7 cellular contexts compared by ENCODE assay signal in genomic region chr19:3471954-3472655, GRCh38. TPM values are rescaled to one million over a fixed set of nuclear protein-coding genes. Genes with fewer than 3 reads are reported as not detected.
DNase-seq lines count a peak whose midpoint lies in the region; ATAC-seq, FAIRE-seq and TF ChIP-seq lines count a peak whose summit lies in the region.

No MANE protein-coding gene starts in this region.

- CTCF ChIA-PET in HEK293 (lab: Yijun Ruan, JAX): interaction anchor here (0.6 to 6.4 kb wide), 27 partner anchors 11 to 1197 kb away, joined by 3 to 107 read pairs (median 5); partner anchors contain the start of genes DAPK3, DOHH, FZR1 and SMIM24
- CTCF ChIA-PET in activated CD4-positive, alpha-beta T cell treated with anti-CD3 and anti-CD28 coated beads for 36 hours (lab: Charles Lee): interaction anchor here (0.8 to 2.1 kb wide), 8 partner anchors 14 to 167 kb away, joined by 3 to 10 read pairs (median 4); no protein-coding TSS in a partner anchor

- WGBS in pancreas, 2 donors: 21 to 24% methylated on average over 24 of the region's 24 CpGs
- 15 to 16% methylated on average over 18 to 24 of the region's 24 CpGs for WGBS in GM23248 (ENCODE audit: low coverage in 1 of 2, low lambda C conversion rate in 2 of 2, missing lambda C conversion rate in 2 of 2), 2 experiments

- no peaks in the 10 kb centered on the region for H3K27me3 ChIP-seq in pancreas
- H3K27me3 ChIP-seq in GM23248 (replicated peaks; ENCODE audit: insufficient read depth): no peaks in the 10 kb centered on the region

- POLR2A ChIA-PET in HEK293 (lab: Yijun Ruan, JAX): interaction anchor here (0.5 kb wide), 1 partner anchor 324 kb away, joined by 3 read pairs; no protein-coding TSS in a partner anchor
- POLR2A ChIA-PET in activated CD4-positive, alpha-beta T cell treated with anti-CD3 and anti-CD28 coated beads for 36 hours (lab: Charles Lee): no interaction called here

- H3K9me3 Mint-ChIP-seq in activated CD4-positive, alpha-beta T cell treated with anti-CD3 and anti-CD28 coated beads for 36 hours (ENCODE audit: low read depth): peaks cover 2% of the 10 kb centered on the region

- H3K9me3 ChIP-seq in HEK293 (ENCODE audit: control insufficient read depth, insufficient read depth, low read depth, low read length) (no peaks in the 10 kb centered on the region), pancreas (no peaks in the 10 kb centered on the region), GM23248 (ENCODE audit: low read depth) (no peaks in the 10 kb centered on the region)

- no peak overlapping the region for H2AFZ ChIP-seq in GM23248

- intact Hi-C loops in activated CD4-positive, alpha-beta T cell treated with anti-CD3 and anti-CD28 coated beads for 36 hours (cut with DNase I, micrococcal nuclease): loop anchor here (1.0 to 5.0 kb wide), 3 partner anchors 145 to 167 kb away; no protein-coding TSS in a partner anchor
- intact Hi-C loops in pancreas (cut with DNase I): loop anchor here in 2 of 3 donors (5.0 to 10.0 kb wide), 2 partner anchors 145 to 157 kb away; no protein-coding TSS in a partner anchor

- H3K36me3 Mint-ChIP-seq in activated CD4-positive, alpha-beta T cell treated with anti-CD3 and anti-CD28 coated beads for 36 hours (ENCODE audit: low read depth): peaks cover 2% of the 10 kb centered on the region

- H3K27ac Mint-ChIP-seq in activated CD4-positive, alpha-beta T cell treated with anti-CD3 and anti-CD28 coated beads for 36 hours: no peak overlapping the region

- no peaks in the 10 kb centered on the region for H3K27me3 Mint-ChIP-seq in activated CD4-positive, alpha-beta T cell treated with anti-CD3 and anti-CD28 coated beads for 36 hours

- FAIRE-seq in pancreas (lab: Jason Lieb, UNC): no peak

- no peak overlapping the region for H3K4me2 ChIP-seq in GM23248 (ENCODE audit: unreplicated experiment)

- no peak overlapping the region for H3K4me3 ChIP-seq in HEK293 (ENCODE audit: low read depth, low read length)
- no peak overlapping the region for H3K4me3 ChIP-seq in pancreas
- no peak overlapping the region for H3K4me3 ChIP-seq in GM23248

- H3K27ac ChIP-seq in HEK293 (ENCODE audit: extremely low read depth, low read depth, low read length): no peak overlapping the region
- no peak overlapping the region for H3K27ac ChIP-seq in pancreas
- H3K27ac ChIP-seq in GM23248: no peak overlapping the region

- H3K9ac ChIP-seq in GM23248: no peak overlapping the region; the same call in 1 of the 2 replicates

- H3K4me3 Mint-ChIP-seq in activated CD4-positive, alpha-beta T cell treated with anti-CD3 and anti-CD28 coated beads for 36 hours: no peak overlapping the region

- TF ChIP-seq CTCF in HEK293 (tag by site-specific recombination; IDR thresholded peaks at IDR 0.05) (peak; percentile 79), pancreas (IDR thresholded peaks at IDR 0.05) (peak; percentile 64 to 82 (median 76))

- no peaks in the 10 kb centered on the region for H3K4me1 ChIP-seq in HEK293 (ENCODE audit: control insufficient read depth, insufficient read depth, low read length)
- peaks cover 0 to 5% (median 0%) of the 10 kb centered on the region in 3 donors for H3K4me1 ChIP-seq in pancreas
- H3K4me1 ChIP-seq in GM23248 (ENCODE audit: insufficient read depth): no peaks in the 10 kb centered on the region

- in situ Hi-C loops in GM23248 (cut with MboI): loop anchor here (5.0 kb wide), 1 partner anchor 145 kb away; no protein-coding TSS in a partner anchor

- no peaks in the 10 kb centered on the region for H3K79me2 ChIP-seq in GM23248 (ENCODE audit: insufficient read depth)

- DNase-seq in activated CD4-positive, alpha-beta T cell treated with anti-CD3 and anti-CD28 coated beads for 36 hours: peak; percentile 66
- peak in 3 of 6 donors; percentile 56 to 81 (median 65) for DNase-seq in pancreas
- DNase-seq in GM23248: no peak
- no peak for DNase-seq in H4 (ENCODE audit: low spot score)
- DNase-seq in NCI-H2227 (lab: John Stamatoyannopoulos, UW; ENCODE audit: unreplicated experiment): no peak

- no peaks in the 10 kb centered on the region for H3K4me1 Mint-ChIP-seq in activated CD4-positive, alpha-beta T cell treated with anti-CD3 and anti-CD28 coated beads for 36 hours

- H3K9me2 ChIP-seq in GM23248 (ENCODE audit: insufficient read depth): no peaks in the 10 kb centered on the region

- no peaks in the 10 kb centered on the region for H4K20me1 ChIP-seq in GM23248 (ENCODE audit: insufficient read depth)

- H3F3A ChIP-seq in GM23248 (ENCODE audit: insufficient read depth): 0 out of 2 replicates have a peak, but pooled peaks cover 3% of the 10 kb centered on the region

- peak; percentile 36 for ATAC-seq in activated CD4-positive, alpha-beta T cell treated with anti-CD3 and anti-CD28 coated beads for 36 hours
- ATAC-seq in esophagus mucosa (peak; percentile 37), pancreas (peak; percentile 37 to 68 (median 63))

- no peaks in the 10 kb centered on the region for H3K36me3 ChIP-seq in HEK293 (ENCODE audit: control insufficient read depth in 2 of 2, insufficient read depth in 1 of 2, low read length in 2 of 2)
- no peaks in the 10 kb centered on the region for H3K36me3 ChIP-seq in pancreas
- H3K36me3 ChIP-seq in GM23248 (ENCODE audit: low read depth): no peaks in the 10 kb centered on the region

TF ChIP-seq in HEK293, 187 proteins besides CTCF, POLR2A, EP300 and RAD21 (continues in another document):
- no peak for TF ChIP-seq MYNN (tag by site-specific recombination; IDR thresholded peaks at IDR 0.05; ENCODE audit: borderline replicate concordance)
- no peak for TF ChIP-seq ZNF391 (tag by site-specific recombination; IDR thresholded peaks at IDR 0.05; ENCODE audit: borderline replicate concordance, low read depth)
- TF ChIP-seq KLF9 (tag by site-specific recombination; IDR thresholded peaks at IDR 0.05; ENCODE audit: low read depth): no peak
- TF ChIP-seq BCL11A (tag by site-specific recombination; IDR thresholded peaks at IDR 0.05; ENCODE audit: low read depth): no peak
- no peak for TF ChIP-seq ZNF707 (tag by site-specific recombination; IDR thresholded peaks at IDR 0.05)
- TF ChIP-seq ZNF114 (tag by site-specific recombination; IDR thresholded peaks at IDR 0.05): no peak
- no peak for TF ChIP-seq ZSCAN16 (tag by site-specific recombination; IDR thresholded peaks at IDR 0.05)
- no peak for TF ChIP-seq ZNF292 (tag by site-specific recombination; IDR thresholded peaks at IDR 0.05; ENCODE audit: borderline replicate concordance, low read depth)
- no peak for TF ChIP-seq ZNF112 (tag by site-specific recombination; IDR thresholded peaks at IDR 0.05)
- peak; percentile 46; the same call in 1 of the 2 replicates for TF ChIP-seq ZNF341 (tag by site-specific recombination; IDR thresholded peaks at IDR 0.05; ENCODE audit: low read depth)
- TF ChIP-seq FEZF1 (tag by site-specific recombination; IDR thresholded peaks at IDR 0.05): no peak
- TF ChIP-seq ZNF214 (tag by site-specific recombination; IDR thresholded peaks at IDR 0.05; ENCODE audit: borderline replicate concordance): no peak
- TF ChIP-seq ZNF404 (tag by site-specific recombination; IDR thresholded peaks at IDR 0.05): no peak
- TF ChIP-seq ZNF433 (tag by site-specific recombination; IDR thresholded peaks at IDR 0.05; ENCODE audit: low read depth): no peak
- no peak for TF ChIP-seq ZNF626 (tag by site-specific recombination; IDR thresholded peaks at IDR 0.05)
- no peak for TF ChIP-seq ZNF701 (tag by site-specific recombination; IDR thresholded peaks at IDR 0.05)

RNA-seq across cellular contexts. Expression of gene SMIM24, which starts 8.2 kb away (rescaled TPM):
- under 1 TPM in 1 of 2 experiments, not detected in 1; 0.49 TPM for total RNA-seq in activated CD4-positive, alpha-beta T cell treated with anti-CD3 and anti-CD28 coated beads for 36 hours
- total RNA-seq in esophagus mucosa (not detected), pancreas (1 to 10 TPM; 1.2 to 6.8 (median 3.1) TPM)
- polyA plus RNA-seq in pancreas (100 to 1,000 TPM in 1 of 2 donors, 10 to 100 TPM in 1; 16.2 to 143 TPM), GM23248 (2016; fragmentation: Nextera tagmentation; extraction: Ambion mirVana) (not detected in 2 replicates)
- not detected in 2 replicates for total RNA-seq in GM23248 (2014; rRNA removed; shearing (Covaris generic))
- not detected in 2 replicates for total RNA-seq in H4 (2014; rRNA removed; shearing (Covaris generic))

RNA-seq across cellular contexts. Expression of gene SMIM44, which starts 11.1 kb away (rescaled TPM):
- total RNA-seq in activated CD4-positive, alpha-beta T cell treated with anti-CD3 and anti-CD28 coated beads for 36 hours: not detected
- total RNA-seq in esophagus mucosa: not detected
- not detected for total RNA-seq in pancreas
- under 1 TPM in 1 of 2 donors, not detected in 1; 0.92 TPM for polyA plus RNA-seq in pancreas
- total RNA-seq in GM23248 (2014; rRNA removed; shearing (Covaris generic)): not detected in 2 replicates
- not detected in 2 replicates for polyA plus RNA-seq in GM23248 (2016; fragmentation: Nextera tagmentation; extraction: Ambion mirVana)
- total RNA-seq in H4 (2014; rRNA removed; shearing (Covaris generic)): not detected in 2 replicates

RNA-seq across cellular contexts. Expression of gene DOHH, which starts 28.4 kb away (rescaled TPM):
- 10 to 100 TPM in 1 of 2 experiments, 1 to 10 TPM in 1; 9.6 to 15.4 TPM for total RNA-seq in activated CD4-positive, alpha-beta T cell treated with anti-CD3 and anti-CD28 coated beads for 36 hours
- 11.1 TPM for total RNA-seq in esophagus mucosa
- total RNA-seq in pancreas: 1 to 10 TPM; 3.2 to 8.0 (median 4.7) TPM
- 10 to 100 TPM in 1 of 2 donors, 1 to 10 TPM in 1; 7.3 to 10.5 TPM for polyA plus RNA-seq in pancreas
- total RNA-seq in GM23248 (2014; rRNA removed; shearing (Covaris generic)): 17.5 and 20.4 TPM in 2 replicates
- polyA plus RNA-seq in GM23248 (2016; fragmentation: Nextera tagmentation; extraction: Ambion mirVana): 15.0 and 16.9 TPM in 2 replicates
- total RNA-seq in H4 (2014; rRNA removed; shearing (Covaris generic)): 6.9 and 11.0 TPM in 2 replicates

RNA-seq across cellular contexts. Expression of gene FZR1, which starts 34.0 kb away (rescaled TPM):
- total RNA-seq in activated CD4-positive, alpha-beta T cell treated with anti-CD3 and anti-CD28 coated beads for 36 hours: 10 to 100 TPM; 40.8 to 50.7 TPM
- total RNA-seq in esophagus mucosa (38.5 TPM), pancreas (10 to 100 TPM; 15.1 to 28.1 (median 19.2) TPM)
- polyA plus RNA-seq in pancreas (10 to 100 TPM; 20.8 to 34.2 TPM), GM23248 (2016; fragmentation: Nextera tagmentation; extraction: Ambion mirVana) (32.3 and 38.4 TPM in 2 replicates)
- 36.5 and 61.3 TPM in 2 replicates for total RNA-seq in GM23248 (2014; rRNA removed; shearing (Covaris generic))
- 20.0 and 24.3 TPM in 2 replicates for total RNA-seq in H4 (2014; rRNA removed; shearing (Covaris generic))
